9 cellular contexts compared by ENCODE assay signal in genomic region chr16:85453-85782, GRCh38. TPM values are rescaled to one million over a fixed set of nuclear protein-coding genes. Genes with fewer than 3 reads are reported as not detected.
DNase-seq lines count a peak whose midpoint lies in the region; ATAC-seq and TF ChIP-seq lines count a peak whose summit lies in the region.
"Had no signal": no experiment of that assay in that cellular context is flagged by ENCODE, and none has a peak within 500 bp of the region (broad histone marks: within the 10 kb centered on the region; RNA-seq: fewer than 3 reads in every experiment).

No MANE protein-coding gene starts in this region.

- peaks cover 16 to 72% of the 10 kb centered on the region in 2 experiments; a peak in 3 of 4 replicates for H3K79me1 ChIP-seq in IMR-90 (ENCODE audit: low read depth in 1 of 2, low read length in 2 of 2)

- peak overlapping the region in 1 of 2 experiments; percentile 55; a peak in 1 of 4 replicates for H4K8ac ChIP-seq in IMR-90 (ENCODE audit: low read depth in 2 of 2, low read length in 2 of 2)

- dilution Hi-C loops in IMR-90 (cut with HindIII; ENCODE audit: low sequenced_read_pairs, unreplicated experiment) = no loop called here

- intact Hi-C loops in IMR-90 (cut with micrococcal nuclease) = no loop called here

- H3K27me3 Mint-ChIP-seq in activated CD4-positive, alpha-beta memory T cell treated with anti-CD3 and anti-CD28 coated beads, Interleukin-2, amount 10 ng/mL, durations not matched to agents 7 days and 5 days = no peaks in the 10 kb centered on the region

- H2BK5ac ChIP-seq in IMR-90 (ENCODE audit: low read depth, low read length, poor library complexity, severe bottlenecking) = peak overlapping the region; percentile 82

- 0 out of 2 replicates have a peak, but pooled peaks cover 10% of the 10 kb centered on the region for H3K9me1 ChIP-seq in IMR-90 (ENCODE audit: insufficient read depth, low read length)

- H3K9me3 ChIP-seq in IMR-90 (ENCODE audit: control insufficient read depth, insufficient read depth, low read length) = no peaks in the 10 kb centered on the region
- no peaks in the 10 kb centered on the region for H3K9me3 ChIP-seq in fibroblast of lung (ENCODE audit: control insufficient read depth, insufficient read depth, low read depth, low read length)

- no peak for TF ChIP-seq RAD21 in IMR-90 (IDR thresholded peaks at IDR 0.05; ENCODE audit: low read length)

- H3K4me1 ChIP-seq in IMR-90 (ENCODE audit: control insufficient read depth, insufficient read depth, low read length) = peaks cover 18% of the 10 kb centered on the region
- peaks cover 29% of the 10 kb centered on the region for H3K4me1 ChIP-seq in fibroblast of lung (ENCODE audit: control insufficient read depth, extremely low read depth, insufficient read depth, low read length)

- no peaks in the 10 kb centered on the region for H3K9me3 Mint-ChIP-seq in activated CD4-positive, alpha-beta memory T cell treated with anti-CD3 and anti-CD28 coated beads, Interleukin-2, amount 10 ng/mL, durations not matched to agents 7 days and 5 days
- H3K9me3 Mint-ChIP-seq in stimulated activated effector memory CD8-positive, alpha-beta T cell treated with anti-CD3 and anti-CD28 coated beads, Interleukin-12 subunit alpha, Interleukin-12 subunit beta, amount 100 ng/mL, for 72 hours = no peaks in the 10 kb centered on the region

- H3K4me2 ChIP-seq in IMR-90 (ENCODE audit: low read depth, low read length) (no peak overlapping the region), fibroblast of lung (ENCODE audit: extremely low read depth, insufficient read depth, low read length) (no peak overlapping the region)

- H3K9ac ChIP-seq in IMR-90 (ENCODE audit: low read depth, low read length) (0 out of 2 replicates have a peak overlapping the region, but pooled peaks have one; percentile 49), fibroblast of lung (ENCODE audit: insufficient read depth, low read length) (no peak overlapping the region)

- H2BK15ac ChIP-seq in IMR-90 (ENCODE audit: low read depth, low read length) = no peak overlapping the region

- CTCF ChIA-PET in IMR-90 (lab: Yijun Ruan, JAX) = interaction anchor here (1.3 to 2.3 kb wide), 2 partner anchors 11 to 20 kb away, joined by 5 to 14 read pairs; no protein-coding TSS in a partner anchor
- CTCF ChIA-PET in activated CD4-positive, alpha-beta memory T cell treated with anti-CD3 and anti-CD28 coated beads, Interleukin-2, amount 10 ng/mL, durations not matched to agents 7 days and 5 days (lab: Charles Lee) = interaction anchor here (1.6 to 3.8 kb wide), 2 partner anchors 11 to 19 kb away, joined by 9 to 16 read pairs; no protein-coding TSS in a partner anchor

- H2BK120ac ChIP-seq in IMR-90 (ENCODE audit: low read depth, low read length) = no peak overlapping the region

- TF ChIP-seq CTCF in IMR-90 (conservative IDR thresholded peaks at IDR 0.05; ENCODE audit: low read depth, low read length) (no peak), fibroblast of lung (conservative IDR thresholded peaks at IDR 0.05 in 1 of 2, IDR thresholded peaks at IDR 0.05 in 1 of 2; ENCODE audit: low read depth in 1 of 2, low read length in 2 of 2) (no peak)

- no peak for TF ChIP-seq POLR2A in IMR-90 (IDR thresholded peaks at IDR 0.05; ENCODE audit: low read depth, low read length)

- ATAC-seq in IMR-90 (ENCODE audit: low read depth) = no peak
- no peak for ATAC-seq in stimulated activated effector memory CD8-positive, alpha-beta T cell treated with anti-CD3 and anti-CD28 coated beads, Interleukin-12 subunit alpha, Interleukin-12 subunit beta, amount 100 ng/mL, for 72 hours
- no peak for ATAC-seq in GM18498 (IDR thresholded peaks at IDR 0.05; ENCODE audit: unreplicated experiment)

- DNase-seq in IMR-90 (no peak), fibroblast of lung (ENCODE audit: low read depth in 2 of 2) (no peak), H7 (no peak), cortex of kidney (lab: John Stamatoyannopoulos, UW) (no peak)
- DNase-seq in activated CD4-positive, alpha-beta memory T cell treated with anti-CD3 and anti-CD28 coated beads, Interleukin-2, amount 10 ng/mL, durations not matched to agents 7 days and 5 days = no peak
- no peak for DNase-seq in stimulated activated effector memory CD8-positive, alpha-beta T cell treated with anti-CD3 and anti-CD28 coated beads, Interleukin-12 subunit alpha, Interleukin-12 subunit beta, amount 100 ng/mL, for 72 hours (ENCODE audit: low spot score in 2 of 2)
- no peak for DNase-seq in stimulated activated CD4-positive, alpha-beta T cell treated with anti-CD3 and anti-CD28 coated beads, Interleukin-4, amount 100 ng/mL, for 24 hours
- DNase-seq: NCI-H187 treated with DMSO at 0.1 percent for 48 hours had no signal

- H3K27ac Mint-ChIP-seq in activated CD4-positive, alpha-beta memory T cell treated with anti-CD3 and anti-CD28 coated beads, Interleukin-2, amount 10 ng/mL, durations not matched to agents 7 days and 5 days = peak overlapping the region; percentile 89
- H3K27ac Mint-ChIP-seq in stimulated activated effector memory CD8-positive, alpha-beta T cell treated with anti-CD3 and anti-CD28 coated beads, Interleukin-12 subunit alpha, Interleukin-12 subunit beta, amount 100 ng/mL, for 72 hours = peak overlapping the region; percentile 88

- peaks cover 21% of the 10 kb centered on the region for H4K20me1 ChIP-seq in IMR-90 (ENCODE audit: insufficient read depth, low read length)
- no peaks in the 10 kb centered on the region for H4K20me1 ChIP-seq in fibroblast of lung (ENCODE audit: control insufficient read depth, extremely low read depth, insufficient read depth, low read length)

- H2AFZ ChIP-seq in IMR-90 (replicated peaks; ENCODE audit: low read length, poor library complexity) = no peak overlapping the region
- no peak overlapping the region for H2AFZ ChIP-seq in fibroblast of lung (ENCODE audit: low read length)

- H3K36me3 ChIP-seq in IMR-90 (ENCODE audit: control insufficient read depth, insufficient read depth, low read length) = peaks cover 65% of the 10 kb centered on the region
- H3K36me3 ChIP-seq in fibroblast of lung (ENCODE audit: control insufficient read depth, insufficient read depth, low read length) = peaks cover 46% of the 10 kb centered on the region
- H3K36me3 ChIP-seq in H7 (replicated peaks; ENCODE audit: control insufficient read depth, insufficient read depth, low read length) = peaks cover 8% of the 10 kb centered on the region

- H2BK20ac ChIP-seq in IMR-90 (ENCODE audit: low read depth, low read length) = no peak overlapping the region

- H3K4me3 Mint-ChIP-seq in activated CD4-positive, alpha-beta memory T cell treated with anti-CD3 and anti-CD28 coated beads, Interleukin-2, amount 10 ng/mL, durations not matched to agents 7 days and 5 days = no peak overlapping the region
- peak overlapping the region; percentile 48 for H3K4me3 Mint-ChIP-seq in stimulated activated effector memory CD8-positive, alpha-beta T cell treated with anti-CD3 and anti-CD28 coated beads, Interleukin-12 subunit alpha, Interleukin-12 subunit beta, amount 100 ng/mL, for 72 hours

- H3K79me2 ChIP-seq in fibroblast of lung (ENCODE audit: control insufficient read depth, insufficient read depth, low read length) = peaks cover 26% of the 10 kb centered on the region

- H3K4me3 ChIP-seq in IMR-90 (ENCODE audit: insufficient read depth, low read depth, low read length) (no peak overlapping the region), fibroblast of lung (replicated peaks in 1 of 4; ENCODE audit: control extremely low read depth in 1 of 4, insufficient read depth in 1 of 4, low read depth in 3 of 4, low read length in 4 of 4) (no peak overlapping the region), H7 (ENCODE audit: insufficient read depth, low read depth, low read length) (no peak overlapping the region)

- POLR2A ChIA-PET in IMR-90 (lab: Charles Lee; ENCODE audit: unreplicated experiment) = no interaction called here
- POLR2A ChIA-PET in activated CD4-positive, alpha-beta memory T cell treated with anti-CD3 and anti-CD28 coated beads, Interleukin-2, amount 10 ng/mL, durations not matched to agents 7 days and 5 days (lab: Charles Lee) = interaction anchor here (0.6 to 2.6 kb wide), 6 partner anchors 8 to 295 kb away, joined by 3 to 7 read pairs (median 4); partner anchors contain the start of genes POLR3K and SNRNP25

- WGBS in IMR-90 (ENCODE audit: extremely low coverage in 2 of 2, insufficient read length in 1 of 2), 2 experiments = 95% methylated on average over 11 of the region's 16 CpGs; no CpG with 5 or more reads in 1 of the 2 experiments

- H2AK9ac ChIP-seq in IMR-90 (replicated peaks; ENCODE audit: low read depth, low read length, poor library complexity) = peak overlapping the region; percentile 93

- no peak overlapping the region for H3K23ac ChIP-seq in IMR-90 (ENCODE audit: low read depth, low read length)

- BruUV-seq in IMR-90 (replicated peaks; lab: Mats Ljungman, UMichigan) = no TSS peak

- no peaks in the 10 kb centered on the region for H3K27me3 ChIP-seq in IMR-90 (ENCODE audit: control insufficient read depth, insufficient read depth, low read length)
- H3K27me3 ChIP-seq in fibroblast of lung (ENCODE audit: control insufficient read depth, insufficient read depth, low read length) = no peaks in the 10 kb centered on the region
- H3K27me3 ChIP-seq in H7 (ENCODE audit: control insufficient read depth, insufficient read depth, low read length) = no peaks in the 10 kb centered on the region

- no peak overlapping the region for H3K18ac ChIP-seq in IMR-90 (ENCODE audit: low read depth, low read length)

- H3K27ac ChIP-seq in IMR-90 (ENCODE audit: insufficient read depth, low read length) = peak overlapping the region; percentile 79
- H3K27ac ChIP-seq in fibroblast of lung (ENCODE audit: insufficient read depth, low read length) = peak overlapping the region; percentile 73

- peak overlapping the region; percentile 46; the same call in 1 of the 2 replicates for H4K91ac ChIP-seq in IMR-90 (ENCODE audit: insufficient read depth, low read depth, low read length)

- H3K36me3 Mint-ChIP-seq in activated CD4-positive, alpha-beta memory T cell treated with anti-CD3 and anti-CD28 coated beads, Interleukin-2, amount 10 ng/mL, durations not matched to agents 7 days and 5 days (ENCODE audit: low read depth) = peaks cover 21% of the 10 kb centered on the region
- H3K36me3 Mint-ChIP-seq in stimulated activated effector memory CD8-positive, alpha-beta T cell treated with anti-CD3 and anti-CD28 coated beads, Interleukin-12 subunit alpha, Interleukin-12 subunit beta, amount 100 ng/mL, for 72 hours = peaks cover 77% of the 10 kb centered on the region

- no peak overlapping the region for H4K5ac ChIP-seq in IMR-90 (ENCODE audit: low read depth, low read length)

- H3K4ac ChIP-seq in IMR-90 (ENCODE audit: low read depth, low read length) = peak overlapping the region; percentile 83

- no peak overlapping the region for H3K14ac ChIP-seq in IMR-90 (replicated peaks; ENCODE audit: low read depth, low read length)

- in situ Hi-C loops in IMR-90 (cut with MboI; ENCODE audit: low sequenced_read_pairs) = no loop called here

- peak overlapping the region; percentile 93 for H2AK5ac ChIP-seq in IMR-90 (ENCODE audit: low read depth, low read length)

- H3K4me1 Mint-ChIP-seq in activated CD4-positive, alpha-beta memory T cell treated with anti-CD3 and anti-CD28 coated beads, Interleukin-2, amount 10 ng/mL, durations not matched to agents 7 days and 5 days = peaks cover 22% of the 10 kb centered on the region
- peaks cover 35% of the 10 kb centered on the region for H3K4me1 Mint-ChIP-seq in stimulated activated effector memory CD8-positive, alpha-beta T cell treated with anti-CD3 and anti-CD28 coated beads, Interleukin-12 subunit alpha, Interleukin-12 subunit beta, amount 100 ng/mL, for 72 hours

- H3K56ac ChIP-seq in IMR-90 (ENCODE audit: extremely low read depth, insufficient read depth, low read length) = no peak overlapping the region

RNA-seq across cellular contexts. Expression of gene MPG, which starts 7.4 kb away (rescaled TPM):
- total RNA-seq in IMR-90 (2012; rRNA removed) (66.7 and 74.2 TPM in 2 replicates), fibroblast of lung (256 and 268 TPM in 2 replicates)
- polyA plus RNA-seq in IMR-90 (2012; rRNA removed) (135 and 155 TPM in 2 replicates), fibroblast of lung (45.4 and 49.3 TPM in 2 replicates)
- 189 TPM in 2 replicates for polyA plus RNA-seq in IMR-90 (2012; cell fraction: cytosol; rRNA removed)
- 46.4 and 84.3 TPM in 2 replicates for polyA plus RNA-seq in IMR-90 (2012; cell fraction: nucleus; rRNA removed; ENCODE audit: low replicate concordance)
- total RNA-seq in activated CD4-positive, alpha-beta memory T cell treated with anti-CD3 and anti-CD28 coated beads, Interleukin-2, amount 10 ng/mL, durations not matched to agents 7 days and 5 days = 10 to 100 TPM; 59.9 to 64.3 TPM
- polyA plus RNA-seq in fibroblast of lung (2012) = 84.4 and 112 TPM in 2 replicates
- polyA minus RNA-seq in fibroblast of lung (ENCODE audit: low replicate concordance) = 42.7 and 46.1 TPM in 2 replicates
- 140 and 181 TPM in 2 replicates for total RNA-seq in H7 (2014; rRNA removed; shearing (Covaris generic))

RNA-seq across cellular contexts. Expression of gene RHBDF1, which starts 13.0 kb away (rescaled TPM):
- 11.1 and 13.8 TPM in 2 replicates for total RNA-seq in IMR-90 (2012; rRNA removed)
- polyA plus RNA-seq in IMR-90 (2012; rRNA removed) = 86.6 and 92.3 TPM in 2 replicates
- 42.6 and 77.4 TPM in 2 replicates for polyA plus RNA-seq in IMR-90 (2012; cell fraction: cytosol; rRNA removed)
- 448 and 954 TPM in 2 replicates for polyA plus RNA-seq in IMR-90 (2012; cell fraction: nucleus; rRNA removed; ENCODE audit: low replicate concordance)
- total RNA-seq in activated CD4-positive, alpha-beta memory T cell treated with anti-CD3 and anti-CD28 coated beads, Interleukin-2, amount 10 ng/mL, durations not matched to agents 7 days and 5 days = under 1 TPM; 0.18 to 0.23 TPM
- 32.9 and 53.8 TPM in 2 replicates for total RNA-seq in fibroblast of lung
- 40.5 and 54.6 TPM in 2 replicates for polyA plus RNA-seq in fibroblast of lung
- 50.5 and 62.0 TPM in 2 replicates for polyA plus RNA-seq in fibroblast of lung (2012)
- 157 and 246 TPM in 2 replicates for polyA minus RNA-seq in fibroblast of lung (ENCODE audit: low replicate concordance)
- 38.2 and 42.5 TPM in 2 replicates for total RNA-seq in H7 (2014; rRNA removed; shearing (Covaris generic))

RNA-seq across cellular contexts. Expression of gene SNRNP25, which starts 31.8 kb away (rescaled TPM):
- 63.3 and 88.0 TPM in 2 replicates for total RNA-seq in IMR-90 (2012; rRNA removed)
- polyA plus RNA-seq in IMR-90 (2012; rRNA removed) = 67.2 and 73.7 TPM in 2 replicates
- polyA plus RNA-seq in IMR-90 (2012; cell fraction: cytosol; rRNA removed) = 69.1 and 93.4 TPM in 2 replicates
- 23.8 and 33.0 TPM in 2 replicates for polyA plus RNA-seq in IMR-90 (2012; cell fraction: nucleus; rRNA removed; ENCODE audit: low replicate concordance)
- 10 to 100 TPM; 29.7 to 33.4 TPM for total RNA-seq in activated CD4-positive, alpha-beta memory T cell treated with anti-CD3 and anti-CD28 coated beads, Interleukin-2, amount 10 ng/mL, durations not matched to agents 7 days and 5 days
- total RNA-seq in fibroblast of lung = 14.6 and 20.5 TPM in 2 replicates
- 25.9 and 49.4 TPM in 2 replicates for polyA plus RNA-seq in fibroblast of lung
- 29.6 and 57.8 TPM in 2 replicates for polyA plus RNA-seq in fibroblast of lung (2012)
- 21.1 and 31.3 TPM in 2 replicates for polyA minus RNA-seq in fibroblast of lung (ENCODE audit: low replicate concordance)
- total RNA-seq in H7 (2014; rRNA removed; shearing (Covaris generic)) = 39.5 and 52.9 TPM in 2 replicates

RNA-seq across cellular contexts. Expression of gene POLR3K, which starts 32.0 kb away (rescaled TPM):
- total RNA-seq in IMR-90 (2012; rRNA removed) (9.0 and 10.6 TPM in 2 replicates), fibroblast of lung (2.6 and 3.3 TPM in 2 replicates)
- polyA plus RNA-seq in IMR-90 (2012; rRNA removed) (39.1 and 39.5 TPM in 2 replicates), fibroblast of lung (12.9 and 27.3 TPM in 2 replicates)
- 33.6 and 33.9 TPM in 2 replicates for polyA plus RNA-seq in IMR-90 (2012; cell fraction: cytosol; rRNA removed)
- polyA plus RNA-seq in IMR-90 (2012; cell fraction: nucleus; rRNA removed; ENCODE audit: low replicate concordance) = 9.4 and 11.5 TPM in 2 replicates
- total RNA-seq in activated CD4-positive, alpha-beta memory T cell treated with anti-CD3 and anti-CD28 coated beads, Interleukin-2, amount 10 ng/mL, durations not matched to agents 7 days and 5 days = 10 to 100 TPM; 27.6 to 31.1 TPM
- 9.9 and 19.7 TPM in 2 replicates for polyA plus RNA-seq in fibroblast of lung (2012)
- polyA minus RNA-seq in fibroblast of lung (ENCODE audit: low replicate concordance) = 8.0 TPM in 1 of 2 replicates, not detected in the other
- 11.0 and 13.5 TPM in 2 replicates for total RNA-seq in H7 (2014; rRNA removed; shearing (Covaris generic))

RNA-seq across cellular contexts. Expression of gene NPRL3, which starts 53.1 kb away (rescaled TPM):
- total RNA-seq in IMR-90 (2012; rRNA removed) (3.9 and 5.7 TPM in 2 replicates), fibroblast of lung (6.7 and 9.6 TPM in 2 replicates)
- polyA plus RNA-seq in IMR-90 (2012; rRNA removed) (42.4 and 44.0 TPM in 2 replicates), fibroblast of lung (8.7 and 13.6 TPM in 2 replicates)
- polyA plus RNA-seq in IMR-90 (2012; cell fraction: cytosol; rRNA removed) = 28.3 and 40.9 TPM in 2 replicates
- polyA plus RNA-seq in IMR-90 (2012; cell fraction: nucleus; rRNA removed; ENCODE audit: low replicate concordance) = 46.6 and 124 TPM in 2 replicates
- 10 to 100 TPM; 31.9 to 33.4 TPM for total RNA-seq in activated CD4-positive, alpha-beta memory T cell treated with anti-CD3 and anti-CD28 coated beads, Interleukin-2, amount 10 ng/mL, durations not matched to agents 7 days and 5 days
- polyA plus RNA-seq in fibroblast of lung (2012) = 27.5 and 36.0 TPM in 2 replicates
- polyA minus RNA-seq in fibroblast of lung (ENCODE audit: low replicate concordance) = 89.5 and 114 TPM in 2 replicates
- total RNA-seq in H7 (2014; rRNA removed; shearing (Covaris generic)) = 9.9 and 10.9 TPM in 2 replicates
